8 cellular contexts compared by ENCODE assay signal in genomic region chr9:110050925-110051355, GRCh38.
DNase-seq lines count a peak whose midpoint lies in the region; ATAC-seq, FAIRE-seq and TF ChIP-seq lines count a peak whose summit lies in the region.

No MANE protein-coding gene starts in this region.

- no peaks in the 10 kb centered on the region for H3K36me3 ChIP-seq in Loucy (ENCODE audit: insufficient read depth, low read length)
- peaks cover 1 to 37% of the 10 kb centered on the region in 2 donors for H3K36me3 ChIP-seq in neuronal stem cell (replicated peaks in 1 of 2; ENCODE audit: control insufficient read depth in 2 of 2, insufficient read depth in 2 of 2, low read length in 2 of 2)

- no peaks in the 10 kb centered on the region for H3F3A ChIP-seq in Loucy (ENCODE audit: low read depth)

- no peaks in the 10 kb centered on the region for H3K9me3 Mint-ChIP-seq in activated naive CD8-positive, alpha-beta T cell treated with anti-CD3 and anti-CD28 coated beads, Interleukin-2, amount 10 ng/mL, durations not matched to agents 7 days and 5 days

- no peak overlapping the region for H3K18ac ChIP-seq in neuronal stem cell (ENCODE audit: low read length)

- no peak overlapping the region for H2BK5ac ChIP-seq in neuronal stem cell (ENCODE audit: low read length)

- DNase-seq in GM12891 (ENCODE audit: insufficient read length, low spot score) (peak; percentile 21), lung microvascular endothelial cell (ENCODE audit: low read depth in 2 of 2) (peak; percentile 50 to 81), NCI-H2029 treated with DMSO at 0.1 percent for 48 hours (lab: John Stamatoyannopoulos, UW) (no peak), NCI-H2029 (lab: John Stamatoyannopoulos, UW) (no peak), neuronal stem cell (ENCODE audit: low spot score) (no peak)
- no peak for DNase-seq in activated naive CD8-positive, alpha-beta T cell treated with anti-CD3 and anti-CD28 coated beads, Interleukin-2, amount 10 ng/mL, durations not matched to agents 7 days and 5 days

- H3K4me3 ChIP-seq in Loucy (ENCODE audit: low read length, poor library complexity, severe bottlenecking) (peak overlapping the region; percentile 93), neuronal stem cell (ENCODE audit: low read length in 2 of 2) (peak overlapping the region in 1 of 2 donors; percentile 26)

- POLR2A ChIA-PET in activated naive CD8-positive, alpha-beta T cell treated with anti-CD3 and anti-CD28 coated beads, Interleukin-2, amount 10 ng/mL, durations not matched to agents 7 days and 5 days (lab: Charles Lee): interaction anchor here (1.1 kb wide), 1 partner anchor 97 kb away, joined by 3 read pairs; no protein-coding TSS in a partner anchor

- FAIRE-seq in GM12891 (lab: Jason Lieb, UNC): peak; percentile 80

- H4K8ac ChIP-seq in neuronal stem cell (ENCODE audit: low read depth, low read length): no peak overlapping the region

- peaks cover 4% of the 10 kb centered on the region for H3K36me3 Mint-ChIP-seq in activated naive CD8-positive, alpha-beta T cell treated with anti-CD3 and anti-CD28 coated beads, Interleukin-2, amount 10 ng/mL, durations not matched to agents 7 days and 5 days

- peak overlapping the region; percentile 92 for H3K4me2 ChIP-seq in Loucy (ENCODE audit: low read depth, low read length, poor library complexity, severe bottlenecking)
- H3K4me2 ChIP-seq in neuronal stem cell (ENCODE audit: insufficient read depth, low read length, poor library complexity, severe bottlenecking): no peak overlapping the region

- peaks cover 75% of the 10 kb centered on the region for H3K79me2 ChIP-seq in Loucy (ENCODE audit: insufficient read depth, low read length)

- WGBS in neuronal stem cell (ENCODE audit: extremely low coverage in 2 of 2, insufficient read length in 2 of 2, insufficient replicate concordance in 1 of 2), 2 donors: no CpG with 5 or more reads among the region's 1 CpG

- no peak overlapping the region for H4K91ac ChIP-seq in neuronal stem cell (ENCODE audit: low read depth, low read length, poor library complexity)

- H3K27me3 Mint-ChIP-seq in activated naive CD8-positive, alpha-beta T cell treated with anti-CD3 and anti-CD28 coated beads, Interleukin-2, amount 10 ng/mL, durations not matched to agents 7 days and 5 days: peaks cover 30% of the 10 kb centered on the region

- no peak overlapping the region for H2BK120ac ChIP-seq in neuronal stem cell (ENCODE audit: low read depth, low read length)

- H3K9me2 ChIP-seq in Loucy (replicated peaks; ENCODE audit: low read depth, low read length): no peaks in the 10 kb centered on the region

- ATAC-seq in GM21723 (IDR thresholded peaks at IDR 0.05; ENCODE audit: unreplicated experiment): peak; percentile 42
- ATAC-seq in activated naive CD8-positive, alpha-beta T cell treated with anti-CD3 and anti-CD28 coated beads, Interleukin-2, amount 10 ng/mL, durations not matched to agents 7 days and 5 days (ENCODE audit: low read depth): peak; percentile 49

- H3K27ac Mint-ChIP-seq in activated naive CD8-positive, alpha-beta T cell treated with anti-CD3 and anti-CD28 coated beads, Interleukin-2, amount 10 ng/mL, durations not matched to agents 7 days and 5 days: no peak overlapping the region

- no peaks in the 10 kb centered on the region for H3K79me1 ChIP-seq in neuronal stem cell (ENCODE audit: low read depth, low read length)

- H3K4me3 Mint-ChIP-seq in activated naive CD8-positive, alpha-beta T cell treated with anti-CD3 and anti-CD28 coated beads, Interleukin-2, amount 10 ng/mL, durations not matched to agents 7 days and 5 days: peak overlapping the region; percentile 33

- H2AFZ ChIP-seq in Loucy (ENCODE audit: low read length) (no peak overlapping the region), neuronal stem cell (ENCODE audit: low read length) (no peak overlapping the region)

- H2BK15ac ChIP-seq in neuronal stem cell (ENCODE audit: low read length): no peak overlapping the region

- no peak overlapping the region for H3K14ac ChIP-seq in neuronal stem cell (ENCODE audit: low read length)

- H3K27me3 ChIP-seq in Loucy (ENCODE audit: insufficient read depth, low read length, poor library complexity, severe bottlenecking) (no peaks in the 10 kb centered on the region), neuronal stem cell (ENCODE audit: control insufficient read depth in 3 of 3, insufficient read depth in 3 of 3, low read depth in 1 of 3, low read length in 3 of 3) (no peaks in the 10 kb centered on the region)

- H3K4ac ChIP-seq in neuronal stem cell (ENCODE audit: low read length): no peak overlapping the region

- TF ChIP-seq POLR2A in GM12891 (IDR thresholded peaks at IDR 0.05; ENCODE audit: low read depth, low read length): no peak

- H2BK12ac ChIP-seq in neuronal stem cell (ENCODE audit: low read length): no peak overlapping the region

- H3K23ac ChIP-seq in neuronal stem cell (ENCODE audit: low read depth, low read length, poor library complexity): no peak overlapping the region

- no peak overlapping the region for H3K27ac ChIP-seq in neuronal stem cell (replicated peaks; ENCODE audit: low read length)

- H3K9me3 ChIP-seq in Loucy (ENCODE audit: insufficient read depth, low read depth, low read length): no peaks in the 10 kb centered on the region
- H3K9me3 ChIP-seq in neuronal stem cell (replicated peaks in 1 of 2; ENCODE audit: control insufficient read depth in 2 of 2, insufficient read depth in 1 of 2, low read depth in 1 of 2, low read length in 2 of 2): peaks cover 0 to 7% of the 10 kb centered on the region in 2 donors

- no peak overlapping the region for H2AK5ac ChIP-seq in neuronal stem cell (ENCODE audit: low read depth, low read length)

- H3K4me1 Mint-ChIP-seq in activated naive CD8-positive, alpha-beta T cell treated with anti-CD3 and anti-CD28 coated beads, Interleukin-2, amount 10 ng/mL, durations not matched to agents 7 days and 5 days: peaks cover 25% of the 10 kb centered on the region

- H3K9ac ChIP-seq in Loucy (ENCODE audit: low read depth, low read length, poor library complexity, severe bottlenecking) (peak overlapping the region; percentile 96), neuronal stem cell (ENCODE audit: low read depth, low read length, poor library complexity) (no peak overlapping the region)

- H4K20me1 ChIP-seq in Loucy (ENCODE audit: insufficient read depth, low read length, poor library complexity, severe bottlenecking): peaks cover 52% of the 10 kb centered on the region

- H3K4me1 ChIP-seq in Loucy (ENCODE audit: insufficient read depth, low read length, poor library complexity, severe bottlenecking): peaks cover 60% of the 10 kb centered on the region
- H3K4me1 ChIP-seq in neuronal stem cell (ENCODE audit: control insufficient read depth in 2 of 2, insufficient read depth in 1 of 2, low read depth in 1 of 2, low read length in 2 of 2): peaks cover 11% of the 10 kb centered on the region in 2 donors

- no peak for TF ChIP-seq CTCF in Loucy (conservative IDR thresholded peaks at IDR 0.05; ENCODE audit: low read length)

TF ChIP-seq in GM12891, 5 proteins besides CTCF, POLR2A, EP300 and RAD21:
- TF ChIP-seq SPI1 (IDR thresholded peaks at IDR 0.05; ENCODE audit: low read depth, low read length) (peak; percentile 65), POU2F2 (IDR thresholded peaks at IDR 0.05; ENCODE audit: low read depth, low read length) (no peak), TAF1 (IDR thresholded peaks at IDR 0.05; ENCODE audit: low read depth, low read length) (no peak), POLR2AphosphoS5 (IDR thresholded peaks at IDR 0.05; ENCODE audit: low read depth, low read length) (no peak), PAX5 (IDR thresholded peaks at IDR 0.05; ENCODE audit: insufficient read depth, low read length, severe bottlenecking) (no peak)

Comparison
In these comparisons a context has a peak if more than half of its experiments do, and no peak if none do; other contexts are left out.
1. DNase-seq: peak in GM12891 (single experiment) and lung microvascular endothelial cell (2 of 2); none in activated naive CD8-positive, alpha-beta T cell treated with anti-CD3 and anti-CD28 coated beads, Interleukin-2, amount 10 ng/mL, durations not matched to agents 7 days and 5 days (single experiment), NCI-H2029 treated with DMSO at 0.1 percent for 48 hours (single experiment), NCI-H2029 (single experiment) and neuronal stem cell (single experiment).